In the genomic region with DNA sequence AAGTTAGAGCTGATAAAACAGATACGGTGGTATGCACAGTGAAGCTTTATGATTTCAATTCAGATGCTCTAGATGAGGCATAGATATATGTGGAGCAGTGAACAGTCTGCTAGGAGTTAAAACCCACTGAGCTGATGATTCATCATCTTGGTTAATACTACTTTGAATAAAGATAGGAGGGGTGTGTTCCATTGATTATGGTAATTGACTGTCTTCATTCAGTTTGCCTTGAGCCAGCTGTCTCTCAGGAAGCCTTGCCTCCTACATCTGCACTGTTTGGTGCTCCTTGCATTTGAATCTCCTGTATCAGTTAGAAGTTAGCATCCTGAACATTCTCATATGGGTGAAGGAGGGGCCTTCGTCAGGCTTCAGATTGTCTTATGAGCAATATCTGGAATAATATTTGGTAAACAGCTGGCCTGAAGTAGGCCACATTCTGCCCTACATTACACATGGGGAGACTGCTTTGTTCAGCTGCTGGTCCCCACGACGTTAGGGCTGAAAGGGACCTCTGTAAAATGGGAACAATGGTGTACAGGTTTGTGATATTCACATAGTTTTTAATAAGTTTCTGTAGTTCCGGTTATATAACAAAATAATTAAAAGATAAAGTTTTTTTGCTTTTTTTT, we compare ENCODE assay signal across 9 cellular contexts. TPM values are rescaled to one million over a fixed set of nuclear protein-coding genes. Genes with fewer than 3 reads are reported as not detected.
DNase-seq lines count a peak whose midpoint lies in the region; ATAC-seq, FAIRE-seq and TF ChIP-seq lines count a peak whose summit lies in the region.
"Had no signal": no experiment of that assay in that cellular context is flagged by ENCODE, and none has a peak within 500 bp of the region (broad histone marks: within the 10 kb centered on the region; RNA-seq: fewer than 3 reads in every experiment).

No MANE protein-coding gene starts in this region.

- H3F3A ChIP-seq in Loucy (ENCODE audit: low read depth) = peaks cover 3% of the 10 kb centered on the region; the same call in 1 of the 2 replicates

- no peaks in the 10 kb centered on the region for H3K9me3 ChIP-seq in Loucy (ENCODE audit: insufficient read depth, low read depth, low read length)
- no peaks in the 10 kb centered on the region for H3K9me3 ChIP-seq in K562 (replicated peaks; ENCODE audit: control insufficient read depth, insufficient read depth, low read depth, low read length)
- H3K9me3 ChIP-seq in pancreas = no peaks in the 10 kb centered on the region
- H3K9me3 ChIP-seq: tibial artery had no signal

- H3K4me3 ChIP-seq in Loucy (ENCODE audit: low read length, poor library complexity, severe bottlenecking) (no peak overlapping the region), K562 (no peak overlapping the region), pancreas (no peak overlapping the region)
- H3K4me3 ChIP-seq: tibial artery had no signal

- 55% methylated on average over 5 of the region's 5 CpGs for WGBS in K562 (ENCODE audit: insufficient coverage, low coverage, missing lambda C conversion rate)
- WGBS in pancreas, 2 donors = 80% methylated on average over 5 of the region's 5 CpGs

- CTCF ChIA-PET in K562 (lab: Yijun Ruan, JAX; ENCODE audit: low intra/inter-chr PET ratio) = no interaction called here

- H3K27me3 ChIP-seq in Loucy (ENCODE audit: insufficient read depth, low read length, poor library complexity, severe bottlenecking) (no peaks in the 10 kb centered on the region), K562 (ENCODE audit: control insufficient read depth in 2 of 2, insufficient read depth in 2 of 2, low read length in 2 of 2) (no peaks in the 10 kb centered on the region), pancreas (no peaks in the 10 kb centered on the region)
- H3K27me3 ChIP-seq: tibial artery had no signal

- no peak for TF ChIP-seq RAD21 in K562 (CRISPR knock-in tag; conservative IDR thresholded peaks at IDR 0.05 in 1 of 2, IDR thresholded peaks at IDR 0.05 in 1 of 2)

- H3K27ac ChIP-seq in K562 (ENCODE audit: extremely low read depth, low read depth, low read length) (no peak overlapping the region), pancreas (no peak overlapping the region)
- H3K27ac ChIP-seq: tibial artery had no signal

- FAIRE-seq in K562 (lab: Jason Lieb, UNC) (peak; percentile 6), pancreas (lab: Jason Lieb, UNC) (no peak)

- no peak for TF ChIP-seq CTCF in Loucy (conservative IDR thresholded peaks at IDR 0.05; ENCODE audit: low read length)
- no peak for TF ChIP-seq CTCF in K562 (IDR thresholded peaks at IDR 0.05 in 2 of 3, conservative IDR thresholded peaks at IDR 0.05 in 1 of 3; ENCODE audit: insufficient read depth in 2 of 3, low read depth in 1 of 3, low read length in 3 of 3)
- TF ChIP-seq CTCF in pancreas (IDR thresholded peaks at IDR 0.05) = no peak

- peaks cover 4% of the 10 kb centered on the region for H3K9me1 ChIP-seq in K562 (ENCODE audit: control insufficient read depth, insufficient read depth, low read length)

- H3K4me1 ChIP-seq in Loucy (ENCODE audit: insufficient read depth, low read length, poor library complexity, severe bottlenecking) = peaks cover 55% of the 10 kb centered on the region
- H3K4me1 ChIP-seq in K562 (replicated peaks in 1 of 2; ENCODE audit: control insufficient read depth in 2 of 2, insufficient read depth in 2 of 2, low read length in 2 of 2) = peaks cover 0 to 18% of the 10 kb centered on the region in 2 experiments; a peak in 2 of 5 replicates
- peaks cover 8 to 30% (median 22%) of the 10 kb centered on the region in 3 donors for H3K4me1 ChIP-seq in pancreas

- in situ Hi-C loops in K562 (cut with MboI) = no loop called here
- in situ Hi-C loops in KBM-7 (cut with MboI; ENCODE audit: low pct_unique_long_range_greater_than_20kb, low sequenced_read_pairs) = no loop called here

- intact Hi-C loops in K562 (cut with micrococcal nuclease) (no loop called here), pancreas (cut with DNase I) (loop anchor here in 1 of 3 donors (10.0 kb wide), 1 partner anchor 114 kb away; no protein-coding TSS in a partner anchor)

- H4K20me1 ChIP-seq in Loucy (ENCODE audit: insufficient read depth, low read length, poor library complexity, severe bottlenecking) (peaks cover 78% of the 10 kb centered on the region), K562 (replicated peaks; ENCODE audit: control insufficient read depth, insufficient read depth, low read length) (peaks cover 21% of the 10 kb centered on the region; the same call in 1 of the 2 replicates)

- H2AFZ ChIP-seq in Loucy (ENCODE audit: low read length) (no peak overlapping the region), K562 (ENCODE audit: low read depth, low read length) (no peak overlapping the region)

- peak in 1 of 4 experiments; percentile 13 for DNase-seq in K562 (ENCODE audit: extremely low read depth in 1 of 4, low spot score in 3 of 4)
- DNase-seq in pancreas = no peak
- no peak for DNase-seq in KBM-7
- DNase-seq in NCI-H2081 treated with DMSO at 0.1 percent for 48 hours (lab: John Stamatoyannopoulos, UW) = no peak
- no peak for DNase-seq in KG1 (lab: John Stamatoyannopoulos, UW)
- DNase-seq: tibial artery had no signal

- H3K79me2 ChIP-seq in Loucy (ENCODE audit: insufficient read depth, low read length) = peaks cover 100% of the 10 kb centered on the region
- H3K79me2 ChIP-seq in K562 (ENCODE audit: control insufficient read depth, insufficient read depth, low read length) = peaks cover 86% of the 10 kb centered on the region

- H3K36me3 ChIP-seq in Loucy (ENCODE audit: insufficient read depth, low read length) = no peaks in the 10 kb centered on the region
- 0 out of 3 replicates have a peak, but pooled peaks cover 6% of the 10 kb centered on the region for H3K36me3 ChIP-seq in K562 (ENCODE audit: control insufficient read depth, insufficient read depth, low read length)
- H3K36me3 ChIP-seq in pancreas = no peaks in the 10 kb centered on the region
- H3K36me3 ChIP-seq: tibial artery had no signal

- BruUV-seq in K562 (replicated peaks; lab: Mats Ljungman, UMichigan) = no TSS peak

- ATAC-seq in GM18517 (IDR thresholded peaks at IDR 0.05; ENCODE audit: unreplicated experiment) (peak; percentile 44), K562 (no peak; the same call in 2 of the 3 replicates), pancreas (peak in 3 of 4 donors; percentile 28 to 54 (median 38)), HG03571 (IDR thresholded peaks at IDR 0.05; ENCODE audit: unreplicated experiment) (no peak)

- H3K4me2 ChIP-seq in Loucy (ENCODE audit: low read depth, low read length, poor library complexity, severe bottlenecking) = peak overlapping the region; percentile 21
- no peak overlapping the region for H3K4me2 ChIP-seq in K562 (ENCODE audit: insufficient read depth, low read length)

- TF ChIP-seq EP300 in K562 (IDR thresholded peaks at IDR 0.05; ENCODE audit: low read length) = no peak

- H3K9me2 ChIP-seq in Loucy (replicated peaks; ENCODE audit: low read depth, low read length) = no peaks in the 10 kb centered on the region

- POLR2A ChIA-PET in K562 (lab: Yijun Ruan, JAX) = interaction anchor here (0.5 to 2.3 kb wide), 5 partner anchors 11 to 227 kb away, joined by 3 to 18 read pairs (median 3); no protein-coding TSS in a partner anchor

- TF ChIP-seq POLR2A in K562 (conservative IDR thresholded peaks at IDR 0.05) = no peak

- H3K9ac ChIP-seq in Loucy (ENCODE audit: low read depth, low read length, poor library complexity, severe bottlenecking) = no peak overlapping the region
- no peak overlapping the region for H3K9ac ChIP-seq in K562 (ENCODE audit: insufficient read depth in 1 of 2, low read depth in 2 of 2, low read length in 2 of 2)

TF ChIP-seq in K562, 482 proteins besides CTCF, POLR2A, EP300 and RAD21:
- TF ChIP-seq FOSL1 (tag; conservative IDR thresholded peaks at IDR 0.05) (peak; percentile 60), RUNX1 (IDR thresholded peaks at IDR 0.05; ENCODE audit: low read depth) (no peak), CBFA2T2 (conservative IDR thresholded peaks at IDR 0.05) (0 out of 2 replicates have a peak, but pooled peaks have one; percentile 12), ETS2 (tag; IDR thresholded peaks at IDR 0.05; ENCODE audit: borderline replicate concordance, poor library complexity, severe bottlenecking) (no peak), JUND (IDR thresholded peaks at IDR 0.05; ENCODE audit: borderline replicate concordance, low read depth, low read length) (peak; percentile 50; the same call in 1 of the 2 replicates), JUND (tag; IDR thresholded peaks at IDR 0.05; ENCODE audit: borderline replicate concordance, low read depth, low read length) (peak; percentile 36; the same call in 1 of the 3 replicates)
- TF ChIP-seq, protein P1, sequence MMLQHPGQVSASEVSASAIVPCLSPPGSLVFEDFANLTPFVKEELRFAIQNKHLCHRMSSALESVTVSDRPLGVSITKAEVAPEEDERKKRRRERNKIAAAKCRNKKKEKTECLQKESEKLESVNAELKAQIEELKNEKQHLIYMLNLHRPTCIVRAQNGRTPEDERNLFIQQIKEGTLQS (IDR thresholded peaks at IDR 0.05) = peak; percentile 27; the same call in 1 of the 2 replicates
- TF ChIP-seq, protein P1 (CRISPR knock-in tag; conservative IDR thresholded peaks at IDR 0.05) = no peak
TF ChIP-seq in K562: peak in this region for 4.

RNA-seq across cellular contexts. Expression of a gene that starts 13.3 kb away (rescaled TPM):
- 111 and 172 TPM in 2 replicates for total RNA-seq in K562 (2011; cell fraction: chromatin; rRNA removed; ENCODE audit: low replicate concordance)
- total RNA-seq in K562 (2011; cell fraction: nucleolus; rRNA removed) = 52.4 and 63.6 TPM in 2 replicates
- total RNA-seq in K562 (2011; cell fraction: nucleoplasm; rRNA removed) = 100 and 133 TPM in 2 replicates
- total RNA-seq in K562 (2014; rRNA removed) = 48.8 and 50.2 TPM in 2 replicates
- total RNA-seq in K562 (2014; rRNA removed; fragmentation: Illumina TruSeq; extraction: Trizol) = 45.7 and 49.1 TPM in 2 replicates
- total RNA-seq in K562 (2015; rRNA removed; fragmentation: Illumina TruSeq; extraction: Trizol) = 51.4 and 58.4 TPM in 2 replicates
- total RNA-seq in K562 (2021) = 64.1 and 72.8 TPM in 2 replicates
- 42.4 and 51.4 TPM in 2 replicates for polyA plus RNA-seq in K562 (2011; rRNA removed)
- 26.1 and 28.9 TPM in 2 replicates for polyA plus RNA-seq in K562 (2011; cell fraction: cytosol; rRNA removed)
- polyA plus RNA-seq in K562 (2011; cell fraction: nucleus; rRNA removed) = 96.3 and 105 TPM in 2 replicates
- polyA plus RNA-seq in K562 (2012) = 42.4 and 73.8 TPM in 2 replicates
- polyA plus RNA-seq in K562 (2014; fragmentation: Illumina TruSeq; extraction: Trizol) = 68.8 and 76.4 TPM in 2 replicates
- 1 to 10 TPM; 7.6 to 7.8 TPM for polyA plus RNA-seq in K562 (2014; fragmentation: Nextera tagmentation; extraction: Ambion mirVana)
- 44.5 and 50.6 TPM in 2 replicates for polyA plus RNA-seq in K562 (2014; rRNA removed)
- polyA minus RNA-seq in K562 (2011; rRNA and poly(A)+ RNA removed) = 93.2 and 93.9 TPM in 2 replicates
- 37.0 and 44.3 TPM in 2 replicates for polyA minus RNA-seq in K562 (2011; cell fraction: cytosol; rRNA and poly(A)+ RNA removed)
- polyA minus RNA-seq in K562 (2011; cell fraction: nucleus; rRNA and poly(A)+ RNA removed) = 83.3 and 132 TPM in 2 replicates
- 10 to 100 TPM; 12.4 to 38.7 (median 16.0) TPM for total RNA-seq in pancreas
- polyA plus RNA-seq in pancreas = 10 to 100 TPM in 1 of 2 donors, 1 to 10 TPM in 1; 9.7 to 10.5 TPM

Comparison
In these comparisons a context has a peak if more than half of its experiments do, and no peak if none do; other contexts are left out.
1. ATAC-seq: peak in GM18517 (single experiment) and pancreas (3 of 4); none in K562 (single experiment) and HG03571 (single experiment).